ENCODE assay signal across 18 cellular contexts in the genomic region with DNA sequence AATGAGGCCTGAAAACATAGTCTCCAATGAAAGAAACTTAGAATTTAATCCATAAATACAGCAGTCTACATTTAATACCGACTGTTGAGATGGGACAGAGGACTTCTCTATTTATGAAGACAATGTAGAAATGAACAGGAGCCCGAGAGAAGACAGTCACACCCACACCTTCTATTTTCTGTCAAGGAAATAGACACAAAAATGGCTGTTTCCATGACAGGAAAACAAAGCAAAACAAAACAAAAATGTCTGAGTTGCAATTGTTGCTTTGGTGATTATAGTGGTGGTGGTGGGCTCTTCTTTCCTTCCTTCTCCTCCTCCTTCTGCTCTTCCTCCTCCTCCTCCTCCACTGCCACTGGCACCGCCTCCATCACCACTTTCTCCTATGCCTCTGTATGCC.
"Had no signal": no experiment of that assay in that cellular context is flagged by ENCODE, and none has a peak within 500 bp of the region (broad histone marks: within the 10 kb centered on the region; RNA-seq: fewer than 3 reads in every experiment).

No MANE protein-coding gene starts in this region.

- H3K9me3 ChIP-seq: ascending aorta, esophagus squamous epithelium, spleen had no signal

- H3K27me3 ChIP-seq: ascending aorta, esophagus squamous epithelium, spleen had no signal

- H3K27me3 Mint-ChIP-seq: dendritic cell treated with granulocyte-macrophage colony-stimulating factor and Interleukin-4, amounts not matched to agents 40 ng/mL and 50 ng/mL, for 4 days had no signal

- DNase-seq: activated CD4-positive, alpha-beta T cell treated with anti-CD3 and anti-CD28 coated beads for 1 hour; activated gamma-delta T cell; effector CD8-positive, alpha-beta T cell; esophagus squamous epithelium; immature natural killer cell; occipital lobe; posterior cingulate gyrus; retina; spleen; stimulated activated CD4-positive, alpha-beta T cell treated with anti-CD3 and anti-CD28 coated beads, Interleukin-4, amount 100 ng/mL, for 4 hours; stimulated activated naive B cell treated with anti-CD40 and anti-IgM and Interleukin-4, amounts not matched to agents 10 μg/mL and 1 μg/mL and 100 μg/mL, for 72 hours had no signal

- H3K4me1 ChIP-seq: ascending aorta, esophagus squamous epithelium, spleen had no signal

- H3K36me3 ChIP-seq: ascending aorta, esophagus squamous epithelium, spleen had no signal

- H3K4me1 Mint-ChIP-seq: activated naive CD4-positive, alpha-beta T cell treated with anti-CD3 and anti-CD28 coated beads, Interleukin-2, amount 50 U/mL, for 24 hours; immature natural killer cell; mesothelial cell of epicardium; nephron had no signal

- H3K27ac ChIP-seq: ascending aorta, esophagus squamous epithelium, spleen, VCaP had no signal

- H3K27ac Mint-ChIP-seq: activated naive CD4-positive, alpha-beta T cell treated with anti-CD3 and anti-CD28 coated beads, Interleukin-2, amount 50 U/mL, for 24 hours; dendritic cell treated with granulocyte-macrophage colony-stimulating factor and Interleukin-4, amounts not matched to agents 40 ng/mL and 50 ng/mL, for 4 days; immature natural killer cell; mesothelial cell of epicardium; nephron; stimulated activated naive B cell treated with anti-CD40 and anti-IgM and Interleukin-4, amounts not matched to agents 10 μg/mL and 1 μg/mL and 100 μg/mL, for 72 hours; T-helper 1 cell treated with Interleukin-12 subunit alpha and Interleukin-12 subunit beta and Interleukin-4 antibody, amounts not matched to agents 30 μg/mL and 1 μg/mL, for 36 hours had no signal

- H3K4me3 Mint-ChIP-seq: activated naive CD4-positive, alpha-beta T cell treated with anti-CD3 and anti-CD28 coated beads, Interleukin-2, amount 50 U/mL, for 24 hours; dendritic cell treated with granulocyte-macrophage colony-stimulating factor and Interleukin-4, amounts not matched to agents 40 ng/mL and 50 ng/mL, for 4 days; immature natural killer cell; mesothelial cell of epicardium; nephron; stimulated activated naive B cell treated with anti-CD40 and anti-IgM and Interleukin-4, amounts not matched to agents 10 μg/mL and 1 μg/mL and 100 μg/mL, for 72 hours; T-helper 1 cell treated with Interleukin-12 subunit alpha and Interleukin-12 subunit beta and Interleukin-4 antibody, amounts not matched to agents 30 μg/mL and 1 μg/mL, for 36 hours had no signal

- H3K9me3 Mint-ChIP-seq: dendritic cell treated with granulocyte-macrophage colony-stimulating factor and Interleukin-4, amounts not matched to agents 40 ng/mL and 50 ng/mL, for 4 days; immature natural killer cell; mesothelial cell of epicardium; nephron; T-helper 1 cell treated with Interleukin-12 subunit alpha and Interleukin-12 subunit beta and Interleukin-4 antibody, amounts not matched to agents 30 μg/mL and 1 μg/mL, for 36 hours had no signal

- H3K4me3 ChIP-seq: ascending aorta, esophagus squamous epithelium, spleen had no signal

- H3K36me3 Mint-ChIP-seq: activated naive CD4-positive, alpha-beta T cell treated with anti-CD3 and anti-CD28 coated beads, Interleukin-2, amount 50 U/mL, for 24 hours; immature natural killer cell; mesothelial cell of epicardium had no signal
